1 cellular context compared by ENCODE assay signal in genomic region chr19:48660854-48661731, GRCh38.
TF ChIP-seq lines count a peak whose summit lies in the region.

No MANE protein-coding gene starts in this region.

TF ChIP-seq in A549, 52 proteins besides CTCF, POLR2A, EP300 and RAD21 (continued from another document):
- TF ChIP-seq NPAS2 (CRISPR knock-in tag; IDR thresholded peaks at IDR 0.05; ENCODE audit: borderline replicate concordance) (no peak), RARB (CRISPR knock-in tag; IDR thresholded peaks at IDR 0.05) (no peak), E2F6 (IDR thresholded peaks at IDR 0.05; ENCODE audit: borderline replicate concordance, low read depth) (peak; percentile 99)
TF ChIP-seq in A549: peak in this region for 4.
